8 cellular contexts compared by ENCODE assay signal in genomic region chr4:139015948-139016451, GRCh38. TPM values are rescaled to one million over a fixed set of nuclear protein-coding genes. Genes with fewer than 3 reads are reported as not detected.
DNase-seq lines count a peak whose midpoint lies in the region; ATAC-seq lines count a peak whose summit lies in the region.

No MANE protein-coding gene starts in this region.

- H3K4me3 ChIP-seq in trophoblast cell (ENCODE audit: low read depth, low read length), result peak overlapping the region; percentile 93

- peak overlapping the region; percentile 85 for H4K91ac ChIP-seq in trophoblast cell (ENCODE audit: low read depth, low read length)

- H2BK120ac ChIP-seq in trophoblast cell (ENCODE audit: insufficient read depth, low read length, poor library complexity), result peak overlapping the region; percentile 64

- peaks cover 10 to 14% of the 10 kb centered on the region in 2 experiments for H3K4me1 ChIP-seq in trophoblast cell (ENCODE audit: control insufficient read depth in 1 of 2, insufficient read depth in 2 of 2, low read length in 2 of 2)

- peak overlapping the region; percentile 65 for H3K4ac ChIP-seq in trophoblast cell (ENCODE audit: low read depth, low read length)

- H3K14ac ChIP-seq in trophoblast cell (ENCODE audit: low read length), result peak overlapping the region; percentile 93

- intact Hi-C loops in Right ventricle myocardium inferior (cut with DNase I), result loop anchor here (1.0 to 2.0 kb wide), 2 partner anchors 33 to 78 kb away; no protein-coding TSS in a partner anchor

- DNase-seq in NCI-H345 (lab: John Stamatoyannopoulos, UW) (peak; percentile 34), NCI-H345 treated with DMSO at 0.1 percent for 48 hours (lab: John Stamatoyannopoulos, UW; ENCODE audit: unreplicated experiment) (no peak), NCI-H2227 treated with DMSO at 0.1 percent for 48 hours (lab: John Stamatoyannopoulos, UW) (peak; percentile 16), Right ventricle myocardium inferior (ENCODE audit: missing footprints) (no peak), trophoblast cell (no peak), D341Med (ENCODE audit: low spot score) (no peak)
- peak; percentile 33 for DNase-seq in activated T-helper 9 cell treated with anti-CD3 and anti-CD28 coated beads, Interleukin-2, amount 50 U/mL, for 16 hours (ENCODE audit: low read depth)

- no CpG with 5 or more reads among the region's 54 CpGs for WGBS in trophoblast cell (ENCODE audit: extremely low coverage, insufficient coverage, insufficient read length)

- peak overlapping the region; percentile 62 for H3K4me2 ChIP-seq in trophoblast cell (ENCODE audit: low read length)

- ATAC-seq in HG02642 (IDR thresholded peaks at IDR 0.05; ENCODE audit: poor library complexity, unreplicated experiment), result peak; percentile 42
- ATAC-seq in Right ventricle myocardium inferior, result peak; percentile 4

- no peak overlapping the region for H2AK5ac ChIP-seq in trophoblast cell (ENCODE audit: low read length)

- peaks cover 23% of the 10 kb centered on the region for H3K79me1 ChIP-seq in trophoblast cell (ENCODE audit: low read length)

- peaks cover 18% of the 10 kb centered on the region for H3K79me2 ChIP-seq in trophoblast cell (ENCODE audit: control insufficient read depth, insufficient read depth, low read length, poor library complexity)

- peak overlapping the region; percentile 6 for H4K12ac ChIP-seq in trophoblast cell (ENCODE audit: low read depth, low read length)

- no peak overlapping the region for H3K23ac ChIP-seq in trophoblast cell (ENCODE audit: low read length)

- H4K8ac ChIP-seq in trophoblast cell (ENCODE audit: low read depth, low read length), result peak overlapping the region; percentile 54

- H3K9ac ChIP-seq in trophoblast cell (ENCODE audit: low read length), result peak overlapping the region; percentile 84

- peak overlapping the region; percentile 17 for H2BK12ac ChIP-seq in trophoblast cell (ENCODE audit: low read length)

- H3K18ac ChIP-seq in trophoblast cell (ENCODE audit: low read length), result peak overlapping the region; percentile 94

- peak overlapping the region; percentile 81 for H2AFZ ChIP-seq in trophoblast cell (ENCODE audit: insufficient read depth, low read length, poor library complexity)

- H3K9me3 ChIP-seq in trophoblast cell (ENCODE audit: insufficient read depth, low read depth, low read length), result no peaks in the 10 kb centered on the region

- H2BK5ac ChIP-seq in trophoblast cell (ENCODE audit: low read depth, low read length, poor library complexity), result peak overlapping the region; percentile 91

- peak overlapping the region; percentile 95 for H3K27ac ChIP-seq in trophoblast cell (ENCODE audit: low read depth, low read length)

- no peaks in the 10 kb centered on the region for H3K27me3 ChIP-seq in trophoblast cell (ENCODE audit: insufficient read depth, low read length)

- H3K36me3 ChIP-seq in trophoblast cell (ENCODE audit: control insufficient read depth in 1 of 2, insufficient read depth in 2 of 2, low read length in 2 of 2), result peaks cover 2 to 3% of the 10 kb centered on the region in 2 experiments

RNA-seq across cellular contexts. Expression of gene NOCT, which starts 0.4 kb away (rescaled TPM):
- 8.5 TPM for total RNA-seq in Right ventricle myocardium inferior
- polyA plus RNA-seq in trophoblast cell (2013), result 26.0 and 26.1 TPM in 2 replicates

Comparison
In these comparisons a context has a peak if more than half of its experiments do, and no peak if none do; other contexts are left out.
1. DNase-seq: peak in NCI-H345 (single experiment), NCI-H2227 treated with DMSO at 0.1 percent for 48 hours (single experiment) and activated T-helper 9 cell treated with anti-CD3 and anti-CD28 coated beads, Interleukin-2, amount 50 U/mL, for 16 hours (single experiment); none in NCI-H345 treated with DMSO at 0.1 percent for 48 hours (single experiment), Right ventricle myocardium inferior (single experiment), trophoblast cell (0 of 2) and D341Med (single experiment).